8 cellular contexts compared by ENCODE assay signal in genomic region chr2:144430722-144431163, GRCh38.
DNase-seq lines count a peak whose midpoint lies in the region; ATAC-seq and TF ChIP-seq lines count a peak whose summit lies in the region.

No MANE protein-coding gene starts in this region.

- peaks cover 0 to 14% (median 0%) of the 10 kb centered on the region in 4 donors for H3K4me1 ChIP-seq in Peyer's patch
- no peaks in the 10 kb centered on the region for H3K4me1 ChIP-seq in right lobe of liver
- H3K4me1 ChIP-seq in aorta (ENCODE audit: control insufficient read depth in 1 of 2, insufficient read depth in 2 of 2, low read length in 2 of 2), result peaks cover 4% of the 10 kb centered on the region in 2 donors

- TF ChIP-seq CTCF in Peyer's patch (IDR thresholded peaks at IDR 0.05) (no peak), right lobe of liver (IDR thresholded peaks at IDR 0.05) (no peak)

- H3K4me3 ChIP-seq in Peyer's patch (no peak overlapping the region), right lobe of liver (no peak overlapping the region), aorta (ENCODE audit: low read length in 2 of 2) (peak overlapping the region; percentile 18 to 90)

- ATAC-seq in GM18907 (IDR thresholded peaks at IDR 0.05; ENCODE audit: unreplicated experiment) (peak; percentile 96), HG02763 (IDR thresholded peaks at IDR 0.05; ENCODE audit: unreplicated experiment) (peak; percentile 88), right lobe of liver (peak in 1 of 4 donors; percentile 22), aorta (ENCODE audit: low FRiP score) (peak; percentile 88)

- H3K9me3 ChIP-seq in Peyer's patch (no peaks in the 10 kb centered on the region), right lobe of liver (no peaks in the 10 kb centered on the region), aorta (ENCODE audit: control insufficient read depth, low read length) (no peaks in the 10 kb centered on the region)

- WGBS in right lobe of liver (ENCODE audit: insufficient coverage, low coverage, low lambda C conversion rate, missing lambda C conversion rate), result 53% methylated on average over 8 of the region's 8 CpGs
- 2 to 7% methylated on average over 8 of the region's 8 CpGs for WGBS in aorta, 2 donors

- TF ChIP-seq POLR2A in Peyer's patch (IDR thresholded peaks at IDR 0.05), result no peak
- no peak for TF ChIP-seq POLR2A in right lobe of liver (IDR thresholded peaks at IDR 0.05)

- no peaks in the 10 kb centered on the region for H3K36me3 ChIP-seq in Peyer's patch
- no peaks in the 10 kb centered on the region for H3K36me3 ChIP-seq in right lobe of liver
- no peaks in the 10 kb centered on the region for H3K36me3 ChIP-seq in aorta (ENCODE audit: control insufficient read depth in 1 of 2, insufficient read depth in 2 of 2, low read length in 1 of 2)

- no peaks in the 10 kb centered on the region for H3K27me3 ChIP-seq in Peyer's patch
- H3K27me3 ChIP-seq in right lobe of liver, result no peaks in the 10 kb centered on the region
- no peaks in the 10 kb centered on the region for H3K27me3 ChIP-seq in aorta (ENCODE audit: control insufficient read depth in 1 of 2, insufficient read depth in 2 of 2, low read length in 1 of 2)

- DNase-seq in Peyer's patch, result peak in 1 of 3 donors; percentile 54
- no peak for DNase-seq in right lobe of liver
- DNase-seq in aorta, result peak in 1 of 2 donors; percentile 53
- DNase-seq in inferior parietal cortex (ENCODE audit: extremely low spot score), result no peak
- DNase-seq in middle frontal gyrus (ENCODE audit: extremely low spot score, low spot score), result no peak
- DNase-seq in DMS53 treated with DMSO at 0.1 percent for 48 hours (lab: John Stamatoyannopoulos, UW; ENCODE audit: unreplicated experiment), result no peak

- H3K27ac ChIP-seq in Peyer's patch, result peak overlapping the region; percentile 33 to 68 (median 56)
- H3K27ac ChIP-seq in right lobe of liver, result peak overlapping the region in 2 of 3 donors; percentile 27 to 40
- H3K27ac ChIP-seq in aorta (ENCODE audit: low read depth in 1 of 2, low read length in 2 of 2), result peak overlapping the region; percentile 50 to 97

- intact Hi-C loops in right lobe of liver (cut with DNase I) (no loop called here), aorta (cut with DNase I) (loop anchor here in 1 of 2 donors (5.0 kb wide), 1 partner anchor 82 kb away; no protein-coding TSS in a partner anchor)

Comparison
In these comparisons a context has a peak if more than half of its experiments do, and no peak if none do; other contexts are left out.
1. H3K4me3 ChIP-seq: peak in aorta (2 of 2); none in Peyer's patch (0 of 4) and right lobe of liver (0 of 3).
2. Peak in every context shown above with its lines, with median percentiles within 50 percentile points of each other: H3K27ac ChIP-seq.